ENCODE assay signal across 24 cellular contexts in genomic region chr15:73957785-73958184, GRCh38. TPM values are rescaled to one million over a fixed set of nuclear protein-coding genes. Genes with fewer than 3 reads are reported as not detected.
DNase-seq lines count a peak whose midpoint lies in the region; ATAC-seq and TF ChIP-seq lines count a peak whose summit lies in the region.
"Had no signal": no experiment of that assay in that cellular context is flagged by ENCODE, and none has a peak within 500 bp of the region (broad histone marks: within the 10 kb centered on the region; RNA-seq: fewer than 3 reads in every experiment).

No MANE protein-coding gene starts in this region.

- no peaks in the 10 kb centered on the region for H3K27me3 Mint-ChIP-seq in activated T-cell treated with anti-CD3 and anti-CD28 coated beads, Interleukin-2, amount 50 U/mL, for 4 hours (ENCODE audit: low read depth)
- no peaks in the 10 kb centered on the region for H3K27me3 Mint-ChIP-seq in activated T-helper 17 cell treated with anti-CD3 and anti-CD28 coated beads, Interleukin-2, amount 50 U/mL, for 72 hours
- H3K27me3 Mint-ChIP-seq in osteocyte (ENCODE audit: unreplicated experiment): no peaks in the 10 kb centered on the region
- H3K27me3 Mint-ChIP-seq: stimulated activated naive CD8-positive, alpha-beta T cell treated with anti-CD3 and anti-CD28 coated beads, Interleukin-15, Interleukin-2, amounts not matched to agents 100 ng/mL and 50 ng/mL, for 24 hours had no signal

- H3K4me3 ChIP-seq in DND-41 (ENCODE audit: low read depth in 1 of 2, low read length in 2 of 2) (no peak overlapping the region), A673 (ENCODE audit: low read depth, low read length, poor library complexity, severe bottlenecking) (no peak overlapping the region), upper lobe of right lung (no peak overlapping the region)
- H3K4me3 ChIP-seq: A549, thoracic aorta, uterus had no signal

- H3K4me3 Mint-ChIP-seq in activated T-cell treated with anti-CD3 and anti-CD28 coated beads, Interleukin-2, amount 50 U/mL, for 4 hours: no peak overlapping the region
- no peak overlapping the region for H3K4me3 Mint-ChIP-seq in activated T-helper 17 cell treated with anti-CD3 and anti-CD28 coated beads, Interleukin-2, amount 50 U/mL, for 72 hours
- no peak overlapping the region for H3K4me3 Mint-ChIP-seq in osteocyte (ENCODE audit: unreplicated experiment)
- H3K4me3 Mint-ChIP-seq: immature natural killer cell; stimulated activated naive CD8-positive, alpha-beta T cell treated with anti-CD3 and anti-CD28 coated beads, Interleukin-15, Interleukin-2, amounts not matched to agents 100 ng/mL and 50 ng/mL, for 24 hours had no signal

- no peak overlapping the region for H3K9ac ChIP-seq in DND-41 (ENCODE audit: low read depth, low read length)
- H3K9ac ChIP-seq: KMS-11 had no signal

- ATAC-seq in activated T-cell treated with anti-CD3 and anti-CD28 coated beads, Interleukin-2, amount 50 U/mL, for 4 hours: no peak
- ATAC-seq in DND-41 (ENCODE audit: insufficient read depth, low read depth) (no peak), upper lobe of right lung (no peak), GM19463 (IDR thresholded peaks at IDR 0.05; ENCODE audit: unreplicated experiment) (no peak)
- no peak for ATAC-seq in activated T-helper 17 cell treated with anti-CD3 and anti-CD28 coated beads, Interleukin-2, amount 50 U/mL, for 72 hours (replicated peaks)
- ATAC-seq: A549 had no signal

- no peaks in the 10 kb centered on the region for H3K36me3 Mint-ChIP-seq in activated T-cell treated with anti-CD3 and anti-CD28 coated beads, Interleukin-2, amount 50 U/mL, for 4 hours (ENCODE audit: insufficient read depth)
- no peaks in the 10 kb centered on the region for H3K36me3 Mint-ChIP-seq in activated T-helper 17 cell treated with anti-CD3 and anti-CD28 coated beads, Interleukin-2, amount 50 U/mL, for 72 hours (ENCODE audit: low read depth)
- peaks cover 4% of the 10 kb centered on the region for H3K36me3 Mint-ChIP-seq in osteocyte (ENCODE audit: unreplicated experiment)
- H3K36me3 Mint-ChIP-seq: immature natural killer cell had no signal

- H3K27me3 ChIP-seq in DND-41 (ENCODE audit: insufficient read depth, low read length, poor library complexity) (no peaks in the 10 kb centered on the region), A673 (replicated peaks; ENCODE audit: insufficient read depth, low read depth, low read length, poor library complexity) (no peaks in the 10 kb centered on the region), upper lobe of right lung (no peaks in the 10 kb centered on the region)
- H3K27me3 ChIP-seq: uterus had no signal

- no peaks in the 10 kb centered on the region for H3K9me3 Mint-ChIP-seq in activated T-cell treated with anti-CD3 and anti-CD28 coated beads, Interleukin-2, amount 50 U/mL, for 4 hours
- no peaks in the 10 kb centered on the region for H3K9me3 Mint-ChIP-seq in activated T-helper 17 cell treated with anti-CD3 and anti-CD28 coated beads, Interleukin-2, amount 50 U/mL, for 72 hours
- H3K9me3 Mint-ChIP-seq in osteocyte (ENCODE audit: unreplicated experiment): no peaks in the 10 kb centered on the region
- H3K9me3 Mint-ChIP-seq: immature natural killer cell; stimulated activated naive CD8-positive, alpha-beta T cell treated with anti-CD3 and anti-CD28 coated beads, Interleukin-15, Interleukin-2, amounts not matched to agents 100 ng/mL and 50 ng/mL, for 24 hours had no signal

- no peaks in the 10 kb centered on the region for H3K36me3 ChIP-seq in DND-41 (ENCODE audit: insufficient read depth, low read length)
- H3K36me3 ChIP-seq in A673 (ENCODE audit: insufficient read depth, low read length, poor library complexity, severe bottlenecking): peaks cover 3% of the 10 kb centered on the region
- no peaks in the 10 kb centered on the region for H3K36me3 ChIP-seq in upper lobe of right lung
- H3K36me3 ChIP-seq: thoracic aorta, uterus had no signal

- H3K4me1 ChIP-seq in DND-41 (ENCODE audit: insufficient read depth, low read length) (peaks cover 32% of the 10 kb centered on the region), A673 (ENCODE audit: insufficient read depth, low read length, poor library complexity, severe bottlenecking) (no peaks in the 10 kb centered on the region), upper lobe of right lung (peaks cover 18% of the 10 kb centered on the region)
- H3K4me1 ChIP-seq: uterus had no signal

- no TSS peak for BruUV-seq in A673 (replicated peaks; lab: Mats Ljungman, UMichigan)

- H3K27ac ChIP-seq in DND-41 (ENCODE audit: low read length) (peak overlapping the region; percentile 25; the same call in 1 of the 2 replicates), A673 (ENCODE audit: low read depth, low read length, poor library complexity, severe bottlenecking) (no peak overlapping the region), upper lobe of right lung (no peak overlapping the region)
- H3K27ac ChIP-seq: WERI-Rb-1 had no signal

- H3K27ac Mint-ChIP-seq in activated T-helper 17 cell treated with anti-CD3 and anti-CD28 coated beads, Interleukin-2, amount 50 U/mL, for 72 hours: peak overlapping the region; percentile 60
- peak overlapping the region; percentile 17 for H3K27ac Mint-ChIP-seq in osteocyte (ENCODE audit: unreplicated experiment)
- H3K27ac Mint-ChIP-seq: stimulated activated naive CD8-positive, alpha-beta T cell treated with anti-CD3 and anti-CD28 coated beads, Interleukin-15, Interleukin-2, amounts not matched to agents 100 ng/mL and 50 ng/mL, for 24 hours had no signal

- H3K79me2 ChIP-seq in DND-41 (ENCODE audit: insufficient read depth, low read length): no peaks in the 10 kb centered on the region

- peak; percentile 4 for DNase-seq in activated T-cell treated with anti-CD3 and anti-CD28 coated beads, Interleukin-2, amount 50 U/mL, for 1 hour
- DNase-seq in activated T-cell treated with anti-CD3 and anti-CD28 coated beads, Interleukin-2, amount 50 U/mL, for 4 hours: no peak
- DNase-seq in DND-41: no peak
- no peak for DNase-seq in osteocyte (ENCODE audit: extremely low spot score, unreplicated experiment)
- no peak for DNase-seq in A673 (ENCODE audit: low spot score)
- no peak for DNase-seq in upper lobe of right lung
- DNase-seq: activated gamma-delta T cell, DMS79 treated with DMSO at 0.1 percent for 48 hours, hypothalamus, immature natural killer cell, mesendoderm, NCI-H1436, NCI-H2107, NCI-H446, nucleus accumbens, T-helper 9 cell, uterus, WERI-Rb-1 had no signal

- H4K20me1 ChIP-seq in DND-41 (ENCODE audit: insufficient read depth, low read length): no peaks in the 10 kb centered on the region

- TF ChIP-seq CTCF in DND-41 (IDR thresholded peaks at IDR 0.05; ENCODE audit: borderline replicate concordance, extremely low read depth, low read length, poor library complexity, severe bottlenecking): no peak
- TF ChIP-seq CTCF in osteocyte (IDR thresholded peaks at IDR 0.05): no peak
- no peak for TF ChIP-seq CTCF in A673 (conservative IDR thresholded peaks at IDR 0.05; ENCODE audit: low read depth, low read length)
- no peak for TF ChIP-seq CTCF in upper lobe of right lung (IDR thresholded peaks at IDR 0.05)

- H2AFZ ChIP-seq in DND-41 (ENCODE audit: low read depth, low read length): no peak overlapping the region

- H3K4me1 Mint-ChIP-seq in activated T-cell treated with anti-CD3 and anti-CD28 coated beads, Interleukin-2, amount 50 U/mL, for 4 hours (ENCODE audit: low read depth): peaks cover 30% of the 10 kb centered on the region
- peaks cover 9% of the 10 kb centered on the region for H3K4me1 Mint-ChIP-seq in activated T-helper 17 cell treated with anti-CD3 and anti-CD28 coated beads, Interleukin-2, amount 50 U/mL, for 72 hours
- H3K4me1 Mint-ChIP-seq in osteocyte (ENCODE audit: unreplicated experiment): peaks cover 53% of the 10 kb centered on the region

- POLR2A ChIA-PET in A673 (lab: Charles Lee; ENCODE audit: low non-redundant PET): no interaction called here

- intact Hi-C loops in A673 (cut with micrococcal nuclease; ENCODE audit: unreplicated experiment) (no loop called here), upper lobe of right lung (cut with DNase I) (no loop called here)

- CTCF ChIA-PET in A673 (lab: Charles Lee): no interaction called here

- H3K9me3 ChIP-seq in DND-41 (ENCODE audit: insufficient read depth, low read length, severe bottlenecking): no peaks in the 10 kb centered on the region
- H3K9me3 ChIP-seq in A673 (ENCODE audit: low read depth, low read length, poor library complexity, severe bottlenecking): no peaks in the 10 kb centered on the region
- no peaks in the 10 kb centered on the region for H3K9me3 ChIP-seq in upper lobe of right lung
- H3K9me3 ChIP-seq: A549, thoracic aorta, uterus had no signal

- H3K4me2 ChIP-seq in DND-41 (ENCODE audit: insufficient read depth, low read length): no peak overlapping the region
- H3K4me2 ChIP-seq: A549 had no signal

RNA-seq across cellular contexts. Expression of gene LOXL1, which starts 31.5 kb away (rescaled TPM):
- 1 to 10 TPM in 1 of 3 donors, under 1 TPM in 2; 0.65 to 1.2 (median 0.81) TPM for total RNA-seq in activated T-cell treated with anti-CD3 and anti-CD28 coated beads, Interleukin-2, amount 50 U/mL, for 4 hours
- total RNA-seq in activated T-helper 17 cell treated with anti-CD3 and anti-CD28 coated beads, Interleukin-2, amount 50 U/mL, for 72 hours: 1 to 10 TPM; 3.4 TPM
- total RNA-seq in osteocyte: 398 and 417 TPM in 2 replicates
- total RNA-seq in A673 (2021): 117 and 128 TPM in 2 replicates
- 11.1 TPM for total RNA-seq in upper lobe of right lung

RNA-seq across cellular contexts. Expression of gene STOML1, which starts 34.3 kb away (rescaled TPM):
- total RNA-seq in activated T-cell treated with anti-CD3 and anti-CD28 coated beads, Interleukin-2, amount 50 U/mL, for 4 hours: 10 to 100 TPM; 14.6 to 17.9 (median 16.4) TPM
- total RNA-seq in activated T-helper 17 cell treated with anti-CD3 and anti-CD28 coated beads, Interleukin-2, amount 50 U/mL, for 72 hours: 1 to 10 TPM; 4.8 to 7.3 TPM
- 17.1 and 18.3 TPM in 2 replicates for total RNA-seq in osteocyte
- 7.3 and 10.3 TPM in 2 replicates for total RNA-seq in A673 (2021)
- 23.4 TPM for total RNA-seq in upper lobe of right lung

RNA-seq across cellular contexts. Expression of gene PML, which starts 36.7 kb away (rescaled TPM):
- total RNA-seq in activated T-cell treated with anti-CD3 and anti-CD28 coated beads, Interleukin-2, amount 50 U/mL, for 4 hours: 10 to 100 TPM; 34.9 to 39.1 (median 34.9) TPM
- 10 to 100 TPM; 67.4 to 74.1 TPM for total RNA-seq in activated T-helper 17 cell treated with anti-CD3 and anti-CD28 coated beads, Interleukin-2, amount 50 U/mL, for 72 hours
- total RNA-seq in osteocyte (60.6 and 63.1 TPM in 2 replicates), A673 (2021) (39.7 and 40.0 TPM in 2 replicates), upper lobe of right lung (82.9 TPM)
